In genomic region chr11:20127671-20128527, GRCh38 we compare ENCODE assay signal across 8 cellular contexts. TPM values are rescaled to one million over a fixed set of nuclear protein-coding genes. Genes with fewer than 3 reads are reported as not detected.
DNase-seq lines count a peak whose midpoint lies in the region; ATAC-seq and TF ChIP-seq lines count a peak whose summit lies in the region.

No MANE protein-coding gene starts in this region.

- TF ChIP-seq POLR2A in HCT116 (IDR thresholded peaks at IDR 0.05; ENCODE audit: borderline replicate concordance, extremely low read depth, insufficient read depth, insufficient read length), result no peak

- H3K4me3 ChIP-seq in DOHH2 (ENCODE audit: low read length) (no peak overlapping the region), HCT116 (replicated peaks in 1 of 2; ENCODE audit: low read depth in 1 of 2, low read length in 2 of 2) (no peak overlapping the region), ascending aorta (no peak overlapping the region)

- H4K20me1 ChIP-seq in DOHH2 (ENCODE audit: control insufficient read depth, insufficient read depth, low read depth, low read length), result no peaks in the 10 kb centered on the region
- H4K20me1 ChIP-seq in HCT116 (ENCODE audit: insufficient read depth), result no peaks in the 10 kb centered on the region

- no peaks in the 10 kb centered on the region for H3K79me2 ChIP-seq in DOHH2 (ENCODE audit: control insufficient read depth, low read length)
- H3K79me2 ChIP-seq in HCT116 (ENCODE audit: insufficient read depth, low read length), result no peaks in the 10 kb centered on the region

- no peaks in the 10 kb centered on the region for H3F3A ChIP-seq in DOHH2 (ENCODE audit: control insufficient read depth, insufficient read depth)

- no peaks in the 10 kb centered on the region for H3K9me2 ChIP-seq in DOHH2 (replicated peaks; ENCODE audit: control insufficient read depth, low read length)
- H3K9me2 ChIP-seq in HCT116 (ENCODE audit: insufficient read depth), result no peaks in the 10 kb centered on the region

- H3K36me3 ChIP-seq in DOHH2 (ENCODE audit: control insufficient read depth, low read length), result no peaks in the 10 kb centered on the region
- no peaks in the 10 kb centered on the region for H3K36me3 ChIP-seq in HCT116 (ENCODE audit: control insufficient read depth in 1 of 2, insufficient read depth in 2 of 2, low read length in 2 of 2)
- no peaks in the 10 kb centered on the region for H3K36me3 ChIP-seq in ascending aorta

- peak; percentile 87 for TF ChIP-seq CTCF in DOHH2 (IDR thresholded peaks at IDR 0.05; ENCODE audit: low read depth, low read length, poor library complexity, severe bottlenecking)
- TF ChIP-seq CTCF in HCT116 (IDR thresholded peaks at IDR 0.05 in 2 of 3, conservative IDR thresholded peaks at IDR 0.05 in 1 of 3; ENCODE audit: borderline replicate concordance in 1 of 3, insufficient read depth in 1 of 3, low read depth in 2 of 3, low read length in 2 of 3), result peak; percentile 71 to 88 (median 83)
- TF ChIP-seq CTCF in ascending aorta (IDR thresholded peaks at IDR 0.05), result peak; percentile 82 to 86 (median 84)

- H3K9ac ChIP-seq in HCT116 (ENCODE audit: low read length), result no peak overlapping the region

- POLR2A ChIA-PET in HCT116 (lab: Charles Lee), result no interaction called here

- DNase-seq in HCT116 (ENCODE audit: low read depth, low spot score), result peak; percentile 44
- DNase-seq in NCI-H1417 (lab: John Stamatoyannopoulos, UW), result peak; percentile 50 to 84 (median 81)
- peak; percentile 75 for DNase-seq in T-helper 9 cell
- DNase-seq in ascending aorta (ENCODE audit: low spot score in 2 of 2), result peak in 1 of 2 donors; percentile 84
- DNase-seq in hippocampal formation (lab: John Stamatoyannopoulos, UW), result peak; percentile 54 to 75
- DNase-seq in smooth muscle cell of the brain vasculature (ENCODE audit: low read depth, low spot score), result peak; percentile 51

- H3K27ac ChIP-seq in DOHH2 (ENCODE audit: low read depth, low read length) (no peak overlapping the region), HCT116 (ENCODE audit: low read depth, low read length) (no peak overlapping the region), ascending aorta (peak overlapping the region in 1 of 2 donors; percentile 17)

- TF ChIP-seq RAD21 in HCT116 (IDR thresholded peaks at IDR 0.05; ENCODE audit: low read depth), result peak; percentile 88

- intact Hi-C loops in HCT116 (cut with micrococcal nuclease) (loop anchor here (1.0 to 2.0 kb wide), 5 partner anchors 189 to 544 kb away; no protein-coding TSS in a partner anchor), ascending aorta (cut with DNase I) (loop anchor here (2.0 kb wide), 1 partner anchor 225 kb away; no protein-coding TSS in a partner anchor)

- no peaks in the 10 kb centered on the region for H3K9me3 ChIP-seq in DOHH2 (ENCODE audit: control insufficient read depth, insufficient read depth, low read length)
- no peaks in the 10 kb centered on the region for H3K9me3 ChIP-seq in HCT116 (ENCODE audit: control insufficient read depth in 1 of 2, insufficient read depth in 1 of 2, low read depth in 1 of 2, low read length in 2 of 2)
- H3K9me3 ChIP-seq in ascending aorta, result no peaks in the 10 kb centered on the region

- RAD21 ChIA-PET in HCT116 (lab: Charles Lee; ENCODE audit: low non-redundant PET in 1 of 2, low total read pairs in 2 of 2, uncharacterized antibody in 2 of 2, unreplicated experiment in 2 of 2), result interaction anchor here (0.9 to 1.2 kb wide), 4 partner anchors 16 to 482 kb away, joined by 3 to 6 read pairs (median 3); no protein-coding TSS in a partner anchor

- H3K4me1 ChIP-seq in DOHH2 (ENCODE audit: control insufficient read depth, low read length) (no peaks in the 10 kb centered on the region), HCT116 (ENCODE audit: control insufficient read depth in 1 of 2, insufficient read depth in 2 of 2, low read length in 2 of 2) (peaks cover 0 to 9% of the 10 kb centered on the region in 2 experiments; a peak in 1 of 4 replicates), ascending aorta (peaks cover 0 to 2% of the 10 kb centered on the region in 2 donors)

- BruUV-seq in HCT116 (replicated peaks; lab: Mats Ljungman, UMichigan), result no TSS peak

- CTCF ChIA-PET in HCT116 (lab: Charles Lee), result interaction anchor here (0.5 to 3.7 kb wide), 30 partner anchors 10 to 1051 kb away, joined by 3 to 84 read pairs (median 5); no protein-coding TSS in a partner anchor

- no peak overlapping the region for H2AFZ ChIP-seq in HCT116 (ENCODE audit: low read depth, low read length, poor library complexity, severe bottlenecking)

- H3K4me2 ChIP-seq in DOHH2 (ENCODE audit: low read length) (no peak overlapping the region), HCT116 (ENCODE audit: low read length) (no peak overlapping the region)

- peaks cover 4% of the 10 kb centered on the region for H3K27me3 ChIP-seq in DOHH2 (ENCODE audit: control insufficient read depth, low read length)
- H3K27me3 ChIP-seq in HCT116 (ENCODE audit: insufficient read depth, low read length), result no peaks in the 10 kb centered on the region
- H3K27me3 ChIP-seq in ascending aorta, result no peaks in the 10 kb centered on the region

- ATAC-seq in HCT116 (peak; percentile 92), GM19397 (IDR thresholded peaks at IDR 0.05; ENCODE audit: unreplicated experiment) (no peak)

TF ChIP-seq in HCT116, 20 proteins besides CTCF, POLR2A, EP300 and RAD21:
- TF ChIP-seq POLR2AphosphoS5 (IDR thresholded peaks at IDR 0.05; ENCODE audit: low read depth, low read length), result no peak
- TF ChIP-seq TCF7L2 (IDR thresholded peaks at IDR 0.05; ENCODE audit: borderline replicate concordance, extremely low read depth, insufficient read depth, insufficient read length), result no peak
- no peak for TF ChIP-seq MAX (IDR thresholded peaks at IDR 0.05)
- no peak for TF ChIP-seq YY1 (IDR thresholded peaks at IDR 0.05; ENCODE audit: extremely low read depth, insufficient replicate concordance, low read depth, low read length)
- TF ChIP-seq REST (IDR thresholded peaks at IDR 0.05; ENCODE audit: low read depth), result no peak
- TF ChIP-seq CBX3 (IDR thresholded peaks at IDR 0.05; ENCODE audit: low read depth), result no peak
- no peak for TF ChIP-seq SRF (IDR thresholded peaks at IDR 0.05; ENCODE audit: low read depth)
- TF ChIP-seq JUND (IDR thresholded peaks at IDR 0.05), result no peak
- no peak for TF ChIP-seq CEBPB (IDR thresholded peaks at IDR 0.05; ENCODE audit: low read depth)
- TF ChIP-seq EGR1 (IDR thresholded peaks at IDR 0.05; ENCODE audit: low read depth), result no peak
- no peak for TF ChIP-seq ZFX (IDR thresholded peaks at IDR 0.05)
- TF ChIP-seq SP1 (IDR thresholded peaks at IDR 0.05; ENCODE audit: low read depth), result no peak

RNA-seq across cellular contexts. Expression of gene DBX1, which starts 32.4 kb away (rescaled TPM):
- not detected for total RNA-seq in HCT116 (2021; ENCODE audit: unreplicated experiment)
- not detected in 2 replicates for polyA plus RNA-seq in HCT116 (2012)
- total RNA-seq in ascending aorta, result not detected
